ENCODE assay signal across 1 cellular context in genomic region chr14:89641495-89642162, GRCh38.
TF ChIP-seq lines count a peak whose summit lies in the region.

No MANE protein-coding gene starts in this region.

TF ChIP-seq in HepG2, 621 proteins besides CTCF, POLR2A, EP300 and RAD21 (continued from another document):
- TF ChIP-seq SOX13 (IDR thresholded peaks at IDR 0.05): no peak
- peak in 1 of 2 experiments; percentile 74; a peak in 2 of 4 replicates for TF ChIP-seq SOX13 (CRISPR knock-in tag; conservative IDR thresholded peaks at IDR 0.05 in 1 of 2, IDR thresholded peaks at IDR 0.05 in 1 of 2)
- no peak for TF ChIP-seq TFDP2 (CRISPR knock-in tag; IDR thresholded peaks at IDR 0.05)
